In genomic region chr5:112737472-112738179, GRCh38 we compare ENCODE assay signal across 1 cellular context.
A peak's percentile ranks its signal among the peaks of the same experiment; 100 is the strongest.
TF ChIP-seq lines count a peak whose summit lies in the region.

Gene APC, plus strand, starts transcription at chr5:112737885. Its CDS starts 17,006 bp downstream, at chr5:112754891.

TF ChIP-seq in HEK293, 187 proteins besides CTCF, POLR2A, EP300 and RAD21 (continued from another document):
- TF ChIP-seq IKZF3 (tag by site-specific recombination; IDR thresholded peaks at IDR 0.05) (peak; percentile 96), INSM2 (tag by site-specific recombination; IDR thresholded peaks at IDR 0.05) (peak; percentile 10; the same call in 1 of the 2 replicates), SP2 (tag by site-specific recombination; IDR thresholded peaks at IDR 0.05) (peak; percentile 92), YY2 (tag by site-specific recombination; IDR thresholded peaks at IDR 0.05) (peak; percentile 77; the same call in 1 of the 2 replicates), ZNF529 (tag by site-specific recombination; IDR thresholded peaks at IDR 0.05; ENCODE audit: insufficient replicate concordance) (no peak), TRIM28 (IDR thresholded peaks at IDR 0.05; ENCODE audit: borderline replicate concordance, low read length) (no peak), HOXD13 (CRISPR knock-in tag; IDR thresholded peaks at IDR 0.05; ENCODE audit: borderline replicate concordance) (no peak), ZNF341 (tag by site-specific recombination; IDR thresholded peaks at IDR 0.05; ENCODE audit: low read depth) (peak; percentile 95), ZNF639 (tag by site-specific recombination; IDR thresholded peaks at IDR 0.05) (no peak), ZFP69B (tag by site-specific recombination; IDR thresholded peaks at IDR 0.05) (peak; percentile 62), GLI4 (tag by site-specific recombination; IDR thresholded peaks at IDR 0.05) (no peak), AEBP2 (tag by site-specific recombination; IDR thresholded peaks at IDR 0.05; ENCODE audit: borderline replicate concordance) (no peak), ZNF549 (tag by site-specific recombination; IDR thresholded peaks at IDR 0.05) (no peak), GFI1B (tag by site-specific recombination; IDR thresholded peaks at IDR 0.05) (no peak), ZNF692 (tag by site-specific recombination; IDR thresholded peaks at IDR 0.05) (peak; percentile 70), ZBTB1 (tag by site-specific recombination; IDR thresholded peaks at IDR 0.05) (0 out of 2 replicates have a peak, but pooled peaks have one; percentile 8), ZFHX2 (tag by site-specific recombination; conservative IDR thresholded peaks at IDR 0.05) (peak; percentile 25; the same call in 1 of the 2 replicates), ZNF571 (tag by site-specific recombination; IDR thresholded peaks at IDR 0.05) (no peak), ZNF610 (tag by site-specific recombination; IDR thresholded peaks at IDR 0.05; ENCODE audit: borderline replicate concordance) (peak; percentile 96), SP7 (tag by site-specific recombination; IDR thresholded peaks at IDR 0.05) (peak; percentile 63; the same call in 1 of the 2 replicates), ZNF18 (tag by site-specific recombination; IDR thresholded peaks at IDR 0.05) (no peak), ZNF626 (tag by site-specific recombination; IDR thresholded peaks at IDR 0.05) (no peak), ZNF677 (tag by site-specific recombination; IDR thresholded peaks at IDR 0.05) (no peak), OVOL3 (tag by site-specific recombination; IDR thresholded peaks at IDR 0.05) (no peak), ZNF501 (tag by site-specific recombination; IDR thresholded peaks at IDR 0.05) (peak; percentile 87), ZSCAN23 (tag by site-specific recombination; IDR thresholded peaks at IDR 0.05) (peak; percentile 14; the same call in 1 of the 2 replicates), TCF7L2 (IDR thresholded peaks at IDR 0.05; ENCODE audit: borderline replicate concordance, low read depth, low read length) (no peak), ZNF707 (tag by site-specific recombination; IDR thresholded peaks at IDR 0.05) (no peak), PRDM10 (tag by site-specific recombination; IDR thresholded peaks at IDR 0.05) (peak; percentile 96), GLIS2 (tag by site-specific recombination; IDR thresholded peaks at IDR 0.05) (peak; percentile 96), PRDM6 (tag by site-specific recombination; IDR thresholded peaks at IDR 0.05) (no peak), ZEB2 (tag by site-specific recombination; IDR thresholded peaks at IDR 0.05) (peak; percentile 76), KLF1 (tag by site-specific recombination; IDR thresholded peaks at IDR 0.05) (peak; percentile 62; the same call in 1 of the 2 replicates), ZNF292 (tag by site-specific recombination; IDR thresholded peaks at IDR 0.05; ENCODE audit: borderline replicate concordance, low read depth) (no peak), KLF16 (tag by site-specific recombination; IDR thresholded peaks at IDR 0.05) (no peak), KLF8 (tag by site-specific recombination; IDR thresholded peaks at IDR 0.05) (peak; percentile 78; the same call in 1 of the 2 replicates), ZBTB10 (tag by site-specific recombination; IDR thresholded peaks at IDR 0.05) (peak; percentile 97), ZBTB48 (tag by site-specific recombination; IDR thresholded peaks at IDR 0.05) (no peak; the same call in 1 of the 2 replicates), ZXDB (tag by site-specific recombination; IDR thresholded peaks at IDR 0.05) (peak; percentile 82), ZBTB26 (tag by site-specific recombination; optimal IDR thresholded peaks at IDR 0.05) (peak; percentile 51), ZBTB6 (tag by site-specific recombination; IDR thresholded peaks at IDR 0.05) (peak; percentile 97), ZNF366 (tag by site-specific recombination; conservative IDR thresholded peaks at IDR 0.05) (peak; percentile 46; the same call in 1 of the 2 replicates)
